In genomic region chr1:28354121-28354520, GRCh38 we compare ENCODE assay signal across 1 cellular context.
TF ChIP-seq lines count a peak whose summit lies in the region.

No MANE protein-coding gene starts in this region.

TF ChIP-seq in SK-N-SH, 30 proteins besides CTCF, POLR2A, EP300 and RAD21 (continued from another document):
- TF ChIP-seq POLR2AphosphoS5 (IDR thresholded peaks at IDR 0.05; ENCODE audit: low read depth, low read length): no peak
- no peak for TF ChIP-seq TCF12 (IDR thresholded peaks at IDR 0.05)
- TF ChIP-seq MAX (IDR thresholded peaks at IDR 0.05; ENCODE audit: low read depth): no peak
- no peak for TF ChIP-seq REST (IDR thresholded peaks at IDR 0.05; ENCODE audit: low read depth, low read length)
- no peak for TF ChIP-seq CHD2 (IDR thresholded peaks at IDR 0.05; ENCODE audit: low read length, partially characterized antibody)
- TF ChIP-seq FOXJ3 (CRISPR knock-in tag; IDR thresholded peaks at IDR 0.05): no peak
- TF ChIP-seq FOSL2 (IDR thresholded peaks at IDR 0.05; ENCODE audit: borderline replicate concordance, low read depth): peak; percentile 22; the same call in 1 of the 2 replicates
- peak; percentile 66 for TF ChIP-seq PBX3 (IDR thresholded peaks at IDR 0.05)
- TF ChIP-seq IRF3 (IDR thresholded peaks at IDR 0.05; ENCODE audit: low read depth, low read length): no peak
